Comparison of ENCODE assay signal across 1 cellular context in the genomic region with DNA sequence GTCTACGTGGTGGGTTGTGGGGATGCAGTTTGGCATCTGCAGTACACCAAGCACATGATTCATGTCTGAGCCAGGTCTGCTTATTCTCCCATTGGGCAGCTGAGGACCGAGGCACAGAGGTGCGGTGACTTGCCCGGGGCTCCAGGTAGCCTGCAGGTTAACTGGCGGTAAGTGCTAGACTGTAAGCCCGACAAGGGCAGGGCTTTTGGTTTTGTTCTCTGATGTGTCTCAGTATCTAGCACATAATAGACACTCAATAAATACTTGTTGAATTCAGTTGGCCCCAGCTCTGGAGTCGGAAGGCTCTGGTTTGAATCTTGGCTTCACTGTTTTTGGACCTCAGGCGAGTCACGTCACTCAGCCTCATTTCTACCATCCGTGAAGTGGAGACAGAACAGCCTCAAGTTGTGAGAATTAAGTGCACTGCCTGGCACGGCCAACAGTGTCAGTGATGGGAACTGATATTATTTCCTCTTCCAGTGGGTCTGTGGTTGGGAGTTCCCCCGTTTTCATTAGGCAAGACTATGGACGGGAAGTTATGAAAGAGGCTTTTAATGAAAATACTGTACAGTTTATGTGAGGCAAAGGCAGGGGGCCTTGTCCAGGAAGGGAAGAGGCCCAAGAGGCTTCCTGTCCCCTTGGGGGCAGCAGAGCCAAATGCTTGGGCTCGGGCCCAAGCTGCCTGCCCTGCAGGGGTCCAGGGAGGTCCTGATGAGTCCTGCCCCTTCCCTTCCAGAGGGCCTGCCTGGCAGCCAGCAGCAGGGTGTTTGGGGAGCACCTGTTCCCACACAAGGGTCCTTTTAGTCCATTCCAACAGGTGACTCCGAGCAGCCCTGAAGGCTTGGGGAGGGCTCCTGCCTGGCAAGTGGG.
TF ChIP-seq lines count a peak whose summit lies in the region.

No MANE protein-coding gene starts in this region.

TF ChIP-seq in HCT116, 20 proteins besides CTCF, POLR2A, EP300 and RAD21:
- TF ChIP-seq CBX3 (IDR thresholded peaks at IDR 0.05; ENCODE audit: low read depth) (no peak), POLR2AphosphoS5 (IDR thresholded peaks at IDR 0.05; ENCODE audit: low read depth, low read length) (0 out of 2 replicates have a peak, but pooled peaks have one; percentile 30), EZH2phosphoT487 (IDR thresholded peaks at IDR 0.05; ENCODE audit: borderline replicate concordance) (no peak), JUND (IDR thresholded peaks at IDR 0.05) (no peak), YY1 (IDR thresholded peaks at IDR 0.05; ENCODE audit: extremely low read depth, insufficient replicate concordance, low read depth, low read length) (no peak), SRF (IDR thresholded peaks at IDR 0.05; ENCODE audit: low read depth) (no peak), EZH2 (IDR thresholded peaks at IDR 0.05) (no peak)
- TF ChIP-seq, protein P1, sequence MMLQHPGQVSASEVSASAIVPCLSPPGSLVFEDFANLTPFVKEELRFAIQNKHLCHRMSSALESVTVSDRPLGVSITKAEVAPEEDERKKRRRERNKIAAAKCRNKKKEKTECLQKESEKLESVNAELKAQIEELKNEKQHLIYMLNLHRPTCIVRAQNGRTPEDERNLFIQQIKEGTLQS (IDR thresholded peaks at IDR 0.05), result no peak
